In the genomic region with DNA sequence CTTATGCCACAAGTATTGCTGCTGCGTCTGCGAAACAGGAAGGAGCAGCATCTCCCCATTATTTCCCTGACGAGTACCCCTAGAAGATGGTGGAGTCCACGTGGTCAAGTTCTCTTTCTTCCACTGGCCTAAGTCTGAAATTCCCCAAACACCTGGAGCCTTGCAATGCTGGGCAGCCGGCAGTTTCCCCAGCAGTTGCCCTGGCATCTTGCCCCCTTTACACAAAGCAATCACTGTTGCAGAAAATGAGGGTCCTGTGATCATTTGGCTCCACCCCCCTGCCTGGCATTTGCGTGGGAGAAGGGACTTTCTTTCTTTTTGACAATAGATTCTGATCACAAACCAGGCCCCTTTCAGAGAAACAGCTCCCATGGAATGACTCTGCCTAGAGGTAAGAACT, we compare ENCODE assay signal across 13 cellular contexts. TPM values are rescaled to one million over a fixed set of nuclear protein-coding genes. Genes with fewer than 3 reads are reported as not detected.
DNase-seq lines count a peak whose midpoint lies in the region; ATAC-seq and TF ChIP-seq lines count a peak whose summit lies in the region.
"Had no signal": no experiment of that assay in that cellular context is flagged by ENCODE, and none has a peak within 500 bp of the region (broad histone marks: within the 10 kb centered on the region; RNA-seq: fewer than 3 reads in every experiment).

No MANE protein-coding gene starts in this region.

- peaks cover 11 to 24% (median 24%) of the 10 kb centered on the region in 3 donors for H3K4me1 Mint-ChIP-seq in naive B cell

- H3K4me3 Mint-ChIP-seq in naive B cell = peak overlapping the region in 6 of 8 donors; percentile 21 to 75 (median 34)

- DNase-seq in left ventricle myocardium inferior (no peak), heart left ventricle (no peak), anterior cingulate cortex (lab: John Stamatoyannopoulos, UW) (peak in 48 of 58 donors; percentile 12 to 80 (median 44)), naive B cell (no peak), Right ventricle myocardium inferior (ENCODE audit: missing footprints) (no peak), left lung (no peak)
- DNase-seq in central memory CD4-positive, alpha-beta T cell = no peak
- DNase-seq: activated T-cell treated with anti-CD3 and anti-CD28 coated beads, Interleukin-2, amount 50 U/mL, for 24 hours; GDM1; stimulated activated CD8-positive, alpha-beta memory T cell treated with anti-CD3 and anti-CD28 coated beads, Interleukin-4, amount 100 ng/mL, for 48 hours had no signal

- H3K4me3 ChIP-seq in left ventricle myocardium inferior (no peak overlapping the region), heart left ventricle (no peak overlapping the region), left lung (no peak overlapping the region)
- H3K4me3 ChIP-seq: cardiac muscle cell had no signal

- H3K4me1 ChIP-seq in left ventricle myocardium inferior (peaks cover 29% of the 10 kb centered on the region), heart left ventricle (peaks cover 0 to 62% (median 18%) of the 10 kb centered on the region in 12 donors), left lung (peaks cover 0 to 79% of the 10 kb centered on the region in 2 donors)

- peak overlapping the region in 2 of 6 donors; percentile 1 to 76 for H3K27ac Mint-ChIP-seq in naive B cell

- ATAC-seq in heart left ventricle (no peak), naive B cell (ENCODE audit: low read depth in 2 of 2) (no peak), Right ventricle myocardium inferior (no peak), left lung (no peak), GM18870 (IDR thresholded peaks at IDR 0.05; ENCODE audit: unreplicated experiment) (no peak)
- ATAC-seq: esophagus mucosa had no signal

- H3K36me3 ChIP-seq in left ventricle myocardium inferior (no peaks in the 10 kb centered on the region), heart left ventricle (no peaks in the 10 kb centered on the region), left lung (no peaks in the 10 kb centered on the region)
- H3K36me3 ChIP-seq: cardiac muscle cell had no signal

- intact Hi-C loops in left ventricle myocardium inferior (cut with micrococcal nuclease) = no loop called here
- intact Hi-C loops in heart left ventricle (cut with DNase I) = no loop called here
- intact Hi-C loops in Right ventricle myocardium inferior (cut with DNase I) = no loop called here
- intact Hi-C loops in left lung (cut with DNase I) = no loop called here

- WGBS in heart left ventricle, 4 donors = 89 to 93% (median 91%) methylated on average over 6 of the region's 6 CpGs

- peak overlapping the region; percentile 62 for H3K27ac ChIP-seq in left ventricle myocardium inferior (replicated peaks)
- peak overlapping the region in 2 of 12 donors; percentile 36 to 96 for H3K27ac ChIP-seq in heart left ventricle
- peak overlapping the region in 1 of 2 donors; percentile 98 for H3K27ac ChIP-seq in left lung
- H3K27ac ChIP-seq: cardiac muscle cell had no signal

- H3K9me3 Mint-ChIP-seq in naive B cell = peaks cover 0 to 5% (median 0%) of the 10 kb centered on the region in 7 donors
- H3K9me3 Mint-ChIP-seq: activated T-cell treated with anti-CD3 and anti-CD28 coated beads, Interleukin-2, amount 50 U/mL, for 24 hours had no signal

- TF ChIP-seq POLR2A in heart left ventricle (IDR thresholded peaks at IDR 0.05) = no peak

- H3K27me3 Mint-ChIP-seq in naive B cell = peaks cover 5 to 15% (median 11%) of the 10 kb centered on the region in 3 donors
- H3K27me3 Mint-ChIP-seq: activated T-cell treated with anti-CD3 and anti-CD28 coated beads, Interleukin-2, amount 50 U/mL, for 24 hours had no signal

- H3K9me3 ChIP-seq in left ventricle myocardium inferior (replicated peaks) = no peaks in the 10 kb centered on the region
- peaks cover 0 to 9% (median 0%) of the 10 kb centered on the region in 12 donors for H3K9me3 ChIP-seq in heart left ventricle
- no peaks in the 10 kb centered on the region for H3K9me3 ChIP-seq in left lung

- no peak for TF ChIP-seq CTCF in left ventricle myocardium inferior (IDR thresholded peaks at IDR 0.05; ENCODE audit: borderline replicate concordance)
- no peak for TF ChIP-seq CTCF in heart left ventricle (IDR thresholded peaks at IDR 0.05)
- no peak for TF ChIP-seq CTCF in left lung (IDR thresholded peaks at IDR 0.05)

- no peaks in the 10 kb centered on the region for H3K27me3 ChIP-seq in left ventricle myocardium inferior (ENCODE audit: low read depth)
- H3K27me3 ChIP-seq in heart left ventricle = no peaks in the 10 kb centered on the region
- no peaks in the 10 kb centered on the region for H3K27me3 ChIP-seq in left lung
- H3K27me3 ChIP-seq: cardiac muscle cell had no signal

- H3K36me3 Mint-ChIP-seq in naive B cell = no peaks in the 10 kb centered on the region

RNA-seq across cellular contexts. Expression of a gene that starts 57.0 kb away (rescaled TPM):
- 9.7 TPM for total RNA-seq in left ventricle myocardium inferior
- total RNA-seq in heart left ventricle = 100 to 1,000 TPM in 1 of 9 donors, 10 to 100 TPM in 6, 1 to 10 TPM in 2; 6.5 to 549 (median 28.6) TPM
- polyA plus RNA-seq in heart left ventricle = 10 to 100 TPM; 24.1 to 49.4 TPM
- polyA plus RNA-seq in naive B cell (ENCODE audit: low read depth in 6 of 6) = 1,000 to 10,000 TPM in 5 of 6 donors, 100 to 1,000 TPM in 1; 863 to 3,933 (median 2,927) TPM
- total RNA-seq in Right ventricle myocardium inferior = 9.5 TPM
- total RNA-seq in left lung = 100 to 1,000 TPM in 1 of 2 donors, 10 to 100 TPM in 1; 92.2 to 264 TPM

Comparison
In these comparisons a context has a peak if more than half of its experiments do, and no peak if none do; other contexts are left out.
1. DNase-seq: peak in anterior cingulate cortex (48 of 58); none in left ventricle myocardium inferior (single experiment), heart left ventricle (0 of 5), naive B cell (single experiment), central memory CD4-positive, alpha-beta T cell (single experiment), Right ventricle myocardium inferior (single experiment) and left lung (0 of 2).